17 cellular contexts compared by ENCODE assay signal in genomic region chr20:15039088-15039762, GRCh38.
A peak's percentile ranks its signal among the peaks of the same experiment; 100 is the strongest.
DNase-seq lines count a peak whose midpoint lies in the region; ATAC-seq and TF ChIP-seq lines count a peak whose summit lies in the region.
"Had no signal": no experiment of that assay in that cellular context is flagged by ENCODE, and none has a peak within 500 bp of the region (broad histone marks: within the 10 kb centered on the region; RNA-seq: fewer than 3 reads in every experiment).

No MANE protein-coding gene starts in this region.

- no peak overlapping the region for H3K27ac ChIP-seq in RWPE2 (ENCODE audit: poor library complexity, severe bottlenecking)
- H3K27ac ChIP-seq in upper lobe of right lung: no peak overlapping the region

- no peak for TF ChIP-seq CTCF in RWPE2 (IDR thresholded peaks at IDR 0.05; ENCODE audit: poor library complexity, severe bottlenecking)
- TF ChIP-seq CTCF in upper lobe of right lung (IDR thresholded peaks at IDR 0.05): no peak

- H3K4me3 ChIP-seq in RWPE2 (ENCODE audit: severe bottlenecking) (no peak overlapping the region), upper lobe of right lung (no peak overlapping the region)

- H3K4me1 ChIP-seq in RWPE2 (ENCODE audit: insufficient read depth, poor library complexity, severe bottlenecking) (peaks cover 5% of the 10 kb centered on the region), upper lobe of right lung (no peaks in the 10 kb centered on the region)

- H3K27me3 ChIP-seq in RWPE2 (ENCODE audit: insufficient read depth, poor library complexity, severe bottlenecking) (no peaks in the 10 kb centered on the region), upper lobe of right lung (no peaks in the 10 kb centered on the region)

- ATAC-seq in RWPE2 (ENCODE audit: low read depth) (peak; percentile 61; the same call in 2 of the 3 replicates), upper lobe of right lung (peak; percentile 89), GM19452 (IDR thresholded peaks at IDR 0.05; ENCODE audit: unreplicated experiment) (no peak)
- ATAC-seq: effector memory CD8-positive, alpha-beta T cell; naive thymus-derived CD4-positive, alpha-beta T cell had no signal

- H3K9me3 ChIP-seq in RWPE2 (ENCODE audit: severe bottlenecking) (no peaks in the 10 kb centered on the region), upper lobe of right lung (no peaks in the 10 kb centered on the region)
- H3K9me3 ChIP-seq: SK-N-SH had no signal

- H3K36me3 ChIP-seq in RWPE2 (ENCODE audit: low read depth): no peaks in the 10 kb centered on the region
- H3K36me3 ChIP-seq in upper lobe of right lung: no peaks in the 10 kb centered on the region

- DNase-seq in NCI-H446 (lab: John Stamatoyannopoulos, UW) (peak; percentile 29 to 30), NCI-H446 treated with DMSO at 0.1 percent for 48 hours (lab: John Stamatoyannopoulos, UW) (no peak), RWPE2 (ENCODE audit: low spot score) (no peak), kidney glomerular epithelial cell (lab: John Stamatoyannopoulos, UW) (peak; percentile 54), upper lobe of right lung (no peak), NCI-H2227 treated with DMSO at 0.1 percent for 48 hours (lab: John Stamatoyannopoulos, UW) (no peak)
- DNase-seq in activated CD4-positive, alpha-beta T cell treated with anti-CD3 and anti-CD28 coated beads, Interleukin-2, amount 50 U/mL, for 1 hour: no peak
- DNase-seq: central memory CD4-positive, alpha-beta T cell; effector memory CD8-positive, alpha-beta T cell; HFFc6; MV-4-11; naive thymus-derived CD4-positive, alpha-beta T cell; NCI-H524 treated with DMSO at 0.1 percent for 48 hours; posterior cingulate gyrus; SK-N-SH; stimulated activated naive CD4-positive, alpha-beta T cell treated with Interleukin-2 at 50 U/mL for 16 hours had no signal

- intact Hi-C loops in upper lobe of right lung (cut with DNase I): no loop called here

Comparison
In these comparisons a context has a peak if more than half of its experiments do, and no peak if none do; other contexts are left out.
1. DNase-seq: peak in NCI-H446 (2 of 2) and kidney glomerular epithelial cell (single experiment); none in NCI-H446 treated with DMSO at 0.1 percent for 48 hours (single experiment), RWPE2 (single experiment), upper lobe of right lung (single experiment), NCI-H2227 treated with DMSO at 0.1 percent for 48 hours (single experiment) and activated CD4-positive, alpha-beta T cell treated with anti-CD3 and anti-CD28 coated beads, Interleukin-2, amount 50 U/mL, for 1 hour (single experiment).